In genomic region chr7:138716889-138717288, GRCh38 we compare ENCODE assay signal across 19 cellular contexts. TPM values are rescaled to one million over a fixed set of nuclear protein-coding genes. Genes with fewer than 3 reads are reported as not detected.
DNase-seq lines count a peak whose midpoint lies in the region; ATAC-seq and TF ChIP-seq lines count a peak whose summit lies in the region.
"Had no signal": no experiment of that assay in that cellular context is flagged by ENCODE, and none has a peak within 500 bp of the region (broad histone marks: within the 10 kb centered on the region; RNA-seq: fewer than 3 reads in every experiment).

No MANE protein-coding gene starts in this region.

- H3K9me3 ChIP-seq in CD8-positive, alpha-beta T cell (ENCODE audit: low read length), result no peaks in the 10 kb centered on the region
- no peaks in the 10 kb centered on the region for H3K9me3 ChIP-seq in mesenchymal stem cell (ENCODE audit: control insufficient read depth, low read length)
- H3K9me3 ChIP-seq: MG63 had no signal

- H4K91ac ChIP-seq in mesenchymal stem cell (ENCODE audit: low read length), result no peak overlapping the region

- H3K23ac ChIP-seq in mesenchymal stem cell (ENCODE audit: low read length in 2 of 2), result no peak overlapping the region

- H3K4me1 Mint-ChIP-seq in activated naive CD4-positive, alpha-beta T cell treated with anti-CD3 and anti-CD28 coated beads, Interleukin-2, amount 50 U/mL, for 24 hours, result peaks cover 26% of the 10 kb centered on the region
- H3K4me1 Mint-ChIP-seq in CD8-positive, alpha-beta T cell (ENCODE audit: low read depth), result peaks cover 17% of the 10 kb centered on the region
- peaks cover 15% of the 10 kb centered on the region for H3K4me1 Mint-ChIP-seq in activated naive CD8-positive, alpha-beta T cell treated with anti-CD3 and anti-CD28 coated beads, Interleukin-2, amount 10 ng/mL, durations not matched to agents 7 days and 5 days
- peaks cover 22% of the 10 kb centered on the region for H3K4me1 Mint-ChIP-seq in stimulated activated effector memory CD8-positive, alpha-beta T cell treated with anti-CD3 and anti-CD28 coated beads, Interleukin-12 subunit alpha, Interleukin-12 subunit beta, amount 100 ng/mL, for 72 hours

- H3K18ac ChIP-seq in mesenchymal stem cell (ENCODE audit: low read depth in 1 of 2, low read length in 2 of 2), result no peak overlapping the region

- H3K27me3 Mint-ChIP-seq in activated naive CD4-positive, alpha-beta T cell treated with anti-CD3 and anti-CD28 coated beads, Interleukin-2, amount 50 U/mL, for 24 hours, result no peaks in the 10 kb centered on the region
- no peaks in the 10 kb centered on the region for H3K27me3 Mint-ChIP-seq in CD8-positive, alpha-beta T cell (ENCODE audit: low read depth)
- peaks cover 7% of the 10 kb centered on the region for H3K27me3 Mint-ChIP-seq in activated naive CD8-positive, alpha-beta T cell treated with anti-CD3 and anti-CD28 coated beads, Interleukin-2, amount 10 ng/mL, durations not matched to agents 7 days and 5 days

- ATAC-seq in CD8-positive, alpha-beta T cell, result no peak
- no peak for ATAC-seq in activated naive CD8-positive, alpha-beta T cell treated with anti-CD3 and anti-CD28 coated beads, Interleukin-2, amount 10 ng/mL, durations not matched to agents 7 days and 5 days (ENCODE audit: low read depth)
- ATAC-seq in stimulated activated effector memory CD8-positive, alpha-beta T cell treated with anti-CD3 and anti-CD28 coated beads, Interleukin-12 subunit alpha, Interleukin-12 subunit beta, amount 100 ng/mL, for 72 hours, result no peak

- H2AK5ac ChIP-seq in mesenchymal stem cell (ENCODE audit: low read length, severe bottlenecking), result no peak overlapping the region

- H3K4me1 ChIP-seq in CD8-positive, alpha-beta T cell (ENCODE audit: insufficient read depth, low read length), result no peaks in the 10 kb centered on the region
- no peaks in the 10 kb centered on the region for H3K4me1 ChIP-seq in mesenchymal stem cell (ENCODE audit: control insufficient read depth, insufficient read depth, low read depth, low read length)

- H3K36me3 ChIP-seq in CD8-positive, alpha-beta T cell (ENCODE audit: insufficient read depth, low read length), result no peaks in the 10 kb centered on the region
- H3K36me3 ChIP-seq in mesenchymal stem cell (ENCODE audit: control insufficient read depth in 1 of 2, insufficient read depth in 2 of 2, low read depth in 1 of 2, low read length in 2 of 2), result no peaks in the 10 kb centered on the region
- H3K36me3 ChIP-seq: MG63 had no signal

- no peak overlapping the region for H3K27ac ChIP-seq in CD8-positive, alpha-beta T cell (ENCODE audit: low read depth, low read length)
- H3K27ac ChIP-seq in mesenchymal stem cell (ENCODE audit: low read length, poor library complexity, severe bottlenecking), result no peak overlapping the region
- H3K27ac ChIP-seq: C4-2B had no signal

- H2AFZ ChIP-seq in mesenchymal stem cell (ENCODE audit: low read depth, low read length), result no peak overlapping the region

- no peak overlapping the region for H3K4ac ChIP-seq in mesenchymal stem cell (ENCODE audit: low read depth in 1 of 2, low read length in 2 of 2)

- H2BK120ac ChIP-seq in mesenchymal stem cell (ENCODE audit: low read depth, low read length), result no peak overlapping the region

- no peak overlapping the region for H3K14ac ChIP-seq in mesenchymal stem cell (ENCODE audit: low read length in 2 of 2)

- intact Hi-C loops in CD8-positive, alpha-beta T cell (cut with DNase I, micrococcal nuclease), result no loop called here

- POLR2A ChIA-PET in CD8-positive, alpha-beta T cell (lab: Charles Lee), result no interaction called here
- POLR2A ChIA-PET in activated naive CD8-positive, alpha-beta T cell treated with anti-CD3 and anti-CD28 coated beads, Interleukin-2, amount 10 ng/mL, durations not matched to agents 7 days and 5 days (lab: Charles Lee), result no interaction called here

- 92% methylated on average over 7 of the region's 7 CpGs for WGBS in mesenchymal stem cell

- H3K4me2 ChIP-seq in mesenchymal stem cell (ENCODE audit: low read length, poor library complexity, severe bottlenecking), result no peak overlapping the region

- no peak overlapping the region for H3K9ac ChIP-seq in mesenchymal stem cell (ENCODE audit: low read length)

- no peaks in the 10 kb centered on the region for H3K36me3 Mint-ChIP-seq in activated naive CD4-positive, alpha-beta T cell treated with anti-CD3 and anti-CD28 coated beads, Interleukin-2, amount 50 U/mL, for 24 hours
- H3K36me3 Mint-ChIP-seq in CD8-positive, alpha-beta T cell, result no peaks in the 10 kb centered on the region
- H3K36me3 Mint-ChIP-seq in activated naive CD8-positive, alpha-beta T cell treated with anti-CD3 and anti-CD28 coated beads, Interleukin-2, amount 10 ng/mL, durations not matched to agents 7 days and 5 days, result no peaks in the 10 kb centered on the region
- no peaks in the 10 kb centered on the region for H3K36me3 Mint-ChIP-seq in stimulated activated effector memory CD8-positive, alpha-beta T cell treated with anti-CD3 and anti-CD28 coated beads, Interleukin-12 subunit alpha, Interleukin-12 subunit beta, amount 100 ng/mL, for 72 hours

- TF ChIP-seq CTCF in CD8-positive, alpha-beta T cell (IDR thresholded peaks at IDR 0.05), result no peak

- H3K79me1 ChIP-seq in mesenchymal stem cell (replicated peaks; ENCODE audit: low read length, poor library complexity, severe bottlenecking), result no peaks in the 10 kb centered on the region

- H3K9me3 Mint-ChIP-seq in activated naive CD4-positive, alpha-beta T cell treated with anti-CD3 and anti-CD28 coated beads, Interleukin-2, amount 50 U/mL, for 24 hours, result no peaks in the 10 kb centered on the region
- no peaks in the 10 kb centered on the region for H3K9me3 Mint-ChIP-seq in CD8-positive, alpha-beta T cell
- H3K9me3 Mint-ChIP-seq in activated naive CD8-positive, alpha-beta T cell treated with anti-CD3 and anti-CD28 coated beads, Interleukin-2, amount 10 ng/mL, durations not matched to agents 7 days and 5 days, result no peaks in the 10 kb centered on the region
- H3K9me3 Mint-ChIP-seq in stimulated activated effector memory CD8-positive, alpha-beta T cell treated with anti-CD3 and anti-CD28 coated beads, Interleukin-12 subunit alpha, Interleukin-12 subunit beta, amount 100 ng/mL, for 72 hours, result no peaks in the 10 kb centered on the region
- H3K9me3 Mint-ChIP-seq: H9 had no signal

- H3K27me3 ChIP-seq in CD8-positive, alpha-beta T cell (ENCODE audit: insufficient read depth, low read length), result no peaks in the 10 kb centered on the region
- no peaks in the 10 kb centered on the region for H3K27me3 ChIP-seq in mesenchymal stem cell (ENCODE audit: control insufficient read depth in 1 of 2, insufficient read depth in 1 of 2, low read length in 2 of 2)
- H3K27me3 ChIP-seq: MG63 had no signal

- no peak overlapping the region for H4K8ac ChIP-seq in mesenchymal stem cell (ENCODE audit: low read length)

- peak overlapping the region; percentile 35 for H3K4me3 Mint-ChIP-seq in activated naive CD4-positive, alpha-beta T cell treated with anti-CD3 and anti-CD28 coated beads, Interleukin-2, amount 50 U/mL, for 24 hours
- peak overlapping the region; percentile 26 for H3K4me3 Mint-ChIP-seq in CD8-positive, alpha-beta T cell
- H3K4me3 Mint-ChIP-seq in activated naive CD8-positive, alpha-beta T cell treated with anti-CD3 and anti-CD28 coated beads, Interleukin-2, amount 10 ng/mL, durations not matched to agents 7 days and 5 days, result peak overlapping the region; percentile 46
- H3K4me3 Mint-ChIP-seq in stimulated activated effector memory CD8-positive, alpha-beta T cell treated with anti-CD3 and anti-CD28 coated beads, Interleukin-12 subunit alpha, Interleukin-12 subunit beta, amount 100 ng/mL, for 72 hours, result peak overlapping the region; percentile 74
- H3K4me3 Mint-ChIP-seq: H9 had no signal

- no peak overlapping the region for H2BK12ac ChIP-seq in mesenchymal stem cell (ENCODE audit: low read length in 2 of 2)

- H2BK15ac ChIP-seq in mesenchymal stem cell (ENCODE audit: low read depth, poor library complexity, severe bottlenecking), result no peak overlapping the region

- peak overlapping the region; percentile 53 for H3K27ac Mint-ChIP-seq in activated naive CD4-positive, alpha-beta T cell treated with anti-CD3 and anti-CD28 coated beads, Interleukin-2, amount 50 U/mL, for 24 hours
- no peak overlapping the region for H3K27ac Mint-ChIP-seq in CD8-positive, alpha-beta T cell
- H3K27ac Mint-ChIP-seq in activated naive CD8-positive, alpha-beta T cell treated with anti-CD3 and anti-CD28 coated beads, Interleukin-2, amount 10 ng/mL, durations not matched to agents 7 days and 5 days, result no peak overlapping the region
- no peak overlapping the region for H3K27ac Mint-ChIP-seq in stimulated activated effector memory CD8-positive, alpha-beta T cell treated with anti-CD3 and anti-CD28 coated beads, Interleukin-12 subunit alpha, Interleukin-12 subunit beta, amount 100 ng/mL, for 72 hours
- H3K27ac Mint-ChIP-seq: H9 had no signal

- DNase-seq in activated naive CD4-positive, alpha-beta T cell (lab: John Stamatoyannopoulos, UW), result no peak
- DNase-seq in CD8-positive, alpha-beta T cell, result no peak
- no peak for DNase-seq in activated naive CD8-positive, alpha-beta T cell treated with anti-CD3 and anti-CD28 coated beads, Interleukin-2, amount 10 ng/mL, durations not matched to agents 7 days and 5 days
- DNase-seq in stimulated activated effector memory CD8-positive, alpha-beta T cell treated with anti-CD3 and anti-CD28 coated beads, Interleukin-12 subunit alpha, Interleukin-12 subunit beta, amount 100 ng/mL, for 72 hours (ENCODE audit: low spot score in 2 of 2), result no peak
- DNase-seq in mesenchymal stem cell, result no peak
- DNase-seq in NCI-H2107 treated with DMSO at 0.1 percent for 48 hours (lab: John Stamatoyannopoulos, UW; ENCODE audit: unreplicated experiment), result no peak
- DNase-seq: Calu3, H9, IMR-90, Karpas-422, MG63, NCI-H1105, NCI-H1694, NCI-H69, SIG-M5 had no signal

- CTCF ChIA-PET in CD8-positive, alpha-beta T cell (lab: Charles Lee), result interaction anchor here (1.9 kb wide), 1 partner anchor 22 kb away, joined by 6 read pairs; no protein-coding TSS in a partner anchor

- no peak overlapping the region for H3K4me3 ChIP-seq in CD8-positive, alpha-beta T cell (ENCODE audit: low read depth, low read length)
- H3K4me3 ChIP-seq in mesenchymal stem cell (ENCODE audit: insufficient read depth in 1 of 2, low read depth in 1 of 2, low read length in 2 of 2), result no peak overlapping the region
- H3K4me3 ChIP-seq: MG63 had no signal

- no peak overlapping the region for H2BK5ac ChIP-seq in mesenchymal stem cell (ENCODE audit: low read depth, low read length, poor library complexity, severe bottlenecking)

RNA-seq across cellular contexts. Expression of gene SVOPL, which starts 15.7 kb away (rescaled TPM):
- under 1 TPM in 1 of 2 experiments, not detected in 1; 0.61 TPM for total RNA-seq in CD8-positive, alpha-beta T cell
- total RNA-seq in activated naive CD8-positive, alpha-beta T cell treated with anti-CD3 and anti-CD28 coated beads, Interleukin-2, amount 10 ng/mL, durations not matched to agents 7 days and 5 days, result 1 to 10 TPM; 2.5 to 4.9 TPM
- not detected for polyA plus RNA-seq in mesenchymal stem cell (2013, experiment 1 of 2)
- polyA plus RNA-seq in mesenchymal stem cell (2013, experiment 2 of 2), result not detected
- total RNA-seq: A673, HT1080, IMR-90 had no signal
- polyA plus RNA-seq: IMR-90 had no signal
